In the genomic region with DNA sequence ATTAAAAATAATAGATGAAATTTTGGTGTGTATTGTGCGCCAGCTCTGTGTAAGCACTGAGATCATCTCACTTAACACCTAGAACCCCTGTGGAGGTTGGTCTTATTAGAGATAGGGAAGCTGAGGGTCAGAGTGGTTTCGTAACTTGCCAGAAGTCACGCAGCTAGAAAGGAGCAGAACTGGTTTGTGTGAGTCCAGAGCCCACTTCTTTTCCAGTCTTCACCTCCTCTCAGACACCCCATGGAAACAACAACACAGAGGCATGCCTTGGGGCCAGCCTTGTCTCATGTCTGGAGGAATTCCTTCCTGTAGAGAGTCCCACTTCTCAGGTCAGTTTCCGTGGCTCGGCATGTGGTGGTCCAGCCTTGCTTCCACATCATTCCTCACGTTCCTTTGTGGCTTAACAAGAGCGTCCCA, we compare ENCODE assay signal across 15 cellular contexts. TPM values are rescaled to one million over a fixed set of nuclear protein-coding genes. Genes with fewer than 3 reads are reported as not detected.
DNase-seq lines count a peak whose midpoint lies in the region; ATAC-seq and TF ChIP-seq lines count a peak whose summit lies in the region.
"Had no signal": no experiment of that assay in that cellular context is flagged by ENCODE, and none has a peak within 500 bp of the region (broad histone marks: within the 10 kb centered on the region; RNA-seq: fewer than 3 reads in every experiment).

No MANE protein-coding gene starts in this region.

- peaks cover 17 to 94% (median 76%) of the 10 kb centered on the region in 4 donors for H3K4me1 Mint-ChIP-seq in CD4-positive, CD25-positive, alpha-beta regulatory T cell
- H3K4me1 Mint-ChIP-seq in progenitor cell of endocrine pancreas (ENCODE audit: low read depth) = peaks cover 35% of the 10 kb centered on the region

- no peak overlapping the region for H3K27ac ChIP-seq in CD4-positive, CD25-positive, alpha-beta regulatory T cell (ENCODE audit: insufficient read depth, low read length, poor library complexity, severe bottlenecking)
- H3K27ac ChIP-seq in coronary artery (peak overlapping the region; percentile 57 to 60), foreskin keratinocyte (no peak overlapping the region)
- H3K27ac ChIP-seq: body of pancreas, hepatocyte, VCaP had no signal

- no peak overlapping the region for H3K4me3 ChIP-seq in CD4-positive, CD25-positive, alpha-beta regulatory T cell (ENCODE audit: low read depth, low read length)
- H3K4me3 ChIP-seq in coronary artery = no peak overlapping the region
- H3K4me3 ChIP-seq: body of pancreas, hepatocyte had no signal

- TF ChIP-seq CTCF in coronary artery (IDR thresholded peaks at IDR 0.05) (no peak), progenitor cell of endocrine pancreas (IDR thresholded peaks at IDR 0.05; ENCODE audit: unreplicated experiment) (no peak), foreskin keratinocyte (conservative IDR thresholded peaks at IDR 0.05) (no peak)

- no peaks in the 10 kb centered on the region for H3K27me3 Mint-ChIP-seq in CD4-positive, CD25-positive, alpha-beta regulatory T cell
- H3K27me3 Mint-ChIP-seq in progenitor cell of endocrine pancreas = no peaks in the 10 kb centered on the region

- H3K27ac Mint-ChIP-seq in CD4-positive, CD25-positive, alpha-beta regulatory T cell = peak overlapping the region in 2 of 3 donors; percentile 46 to 59
- H3K27ac Mint-ChIP-seq in progenitor cell of endocrine pancreas = peak overlapping the region; percentile 62
- H3K27ac Mint-ChIP-seq: natural killer cell had no signal

- no peaks in the 10 kb centered on the region for H3K27me3 ChIP-seq in CD4-positive, CD25-positive, alpha-beta regulatory T cell (ENCODE audit: control insufficient read depth, insufficient read depth, low read length)
- peaks cover 4% of the 10 kb centered on the region for H3K27me3 ChIP-seq in foreskin keratinocyte
- H3K27me3 ChIP-seq: body of pancreas, hepatocyte had no signal

- H3K9me3 Mint-ChIP-seq in CD4-positive, CD25-positive, alpha-beta regulatory T cell = no peaks in the 10 kb centered on the region
- H3K9me3 Mint-ChIP-seq in progenitor cell of endocrine pancreas (ENCODE audit: low read depth) = no peaks in the 10 kb centered on the region
- H3K9me3 Mint-ChIP-seq: natural killer cell had no signal

- peaks cover 13% of the 10 kb centered on the region for H3K36me3 Mint-ChIP-seq in CD4-positive, CD25-positive, alpha-beta regulatory T cell
- peaks cover 4% of the 10 kb centered on the region for H3K36me3 Mint-ChIP-seq in progenitor cell of endocrine pancreas (ENCODE audit: insufficient read depth)
- H3K36me3 Mint-ChIP-seq: natural killer cell had no signal

- no peak for ATAC-seq in CD4-positive, CD25-positive, alpha-beta regulatory T cell (ENCODE audit: low read depth in 2 of 2)
- ATAC-seq in HG02884 (IDR thresholded peaks at IDR 0.05; ENCODE audit: unreplicated experiment) (no peak), foreskin keratinocyte (no peak)
- ATAC-seq: body of pancreas, natural killer cell had no signal

- H3K4me1 ChIP-seq in CD4-positive, CD25-positive, alpha-beta regulatory T cell (ENCODE audit: control insufficient read depth, insufficient read depth, low read length, poor library complexity, severe bottlenecking) = peaks cover 29% of the 10 kb centered on the region
- no peaks in the 10 kb centered on the region for H3K4me1 ChIP-seq in foreskin keratinocyte

- DNase-seq in CD4-positive, CD25-positive, alpha-beta regulatory T cell = no peak
- peak; percentile 55 for DNase-seq in NOMO-1 treated with dmso at 0.1 percent for 144 hours (lab: John Stamatoyannopoulos, UW; ENCODE audit: unreplicated experiment)
- DNase-seq in coronary artery (ENCODE audit: low spot score) = no peak
- DNase-seq in progenitor cell of endocrine pancreas (ENCODE audit: low spot score, unreplicated experiment) = no peak
- DNase-seq in foreskin keratinocyte = no peak
- no peak for DNase-seq in NCI-H1417 (lab: John Stamatoyannopoulos, UW)
- no peak for DNase-seq in activated CD4-positive, alpha-beta T cell treated with anti-CD3 and anti-CD28 coated beads, Interleukin-2, amount 50 U/mL, for 4 hours
- DNase-seq: activated gamma-delta T cell treated with Interleukin-2 at 50 U/mL for 16 hours; body of pancreas; effector CD4-positive, alpha-beta T cell; MM.1S; natural killer cell had no signal

- no peak overlapping the region for H3K4me3 Mint-ChIP-seq in CD4-positive, CD25-positive, alpha-beta regulatory T cell
- no peak overlapping the region for H3K4me3 Mint-ChIP-seq in progenitor cell of endocrine pancreas (ENCODE audit: low read depth)
- H3K4me3 Mint-ChIP-seq: natural killer cell had no signal

- no peaks in the 10 kb centered on the region for H3K36me3 ChIP-seq in CD4-positive, CD25-positive, alpha-beta regulatory T cell (ENCODE audit: control insufficient read depth, insufficient read depth, low read length)

- no peaks in the 10 kb centered on the region for H3K9me3 ChIP-seq in CD4-positive, CD25-positive, alpha-beta regulatory T cell (ENCODE audit: control insufficient read depth in 2 of 2, low read length in 2 of 2)
- H3K9me3 ChIP-seq: body of pancreas had no signal

RNA-seq across cellular contexts. Expression of gene YPEL2, which starts 16.5 kb away (rescaled TPM):
- total RNA-seq in CD4-positive, CD25-positive, alpha-beta regulatory T cell = 64.3 TPM
- polyA plus RNA-seq in CD4-positive, CD25-positive, alpha-beta regulatory T cell = 10 to 100 TPM; 35.7 to 45.7 (median 41.2) TPM
- total RNA-seq in progenitor cell of endocrine pancreas (39.9 and 40.8 TPM in 2 replicates), foreskin keratinocyte (0.74 and 0.95 TPM in 2 replicates)
- 0.22 and 0.26 TPM in 2 replicates for polyA plus RNA-seq in foreskin keratinocyte

Comparison
In these comparisons a context has a peak if more than half of its experiments do, and no peak if none do; other contexts are left out.
1. H3K27ac ChIP-seq: peak in coronary artery (2 of 2); none in CD4-positive, CD25-positive, alpha-beta regulatory T cell (single experiment) and foreskin keratinocyte (single experiment).
2. RNA of gene YPEL2, which starts 16.5 kb away (total RNA-seq): 64.3 TPM in CD4-positive, CD25-positive, alpha-beta regulatory T cell (single experiment) and 39.9 to 40.8 TPM in progenitor cell of endocrine pancreas; 0.74 to 0.95 TPM in foreskin keratinocyte; every median in the first group is over 10 times any median in the second.